31 cellular contexts compared by ENCODE assay signal in genomic region chr21:32073190-32073589, GRCh38.
"Had no signal": no experiment of that assay in that cellular context is flagged by ENCODE, and none has a peak within 500 bp of the region (broad histone marks: within the 10 kb centered on the region; RNA-seq: fewer than 3 reads in every experiment).

No MANE protein-coding gene starts in this region.

- H3K4me3 ChIP-seq: ovary, psoas muscle, skin epidermis, smooth muscle cell, spleen, suprapubic skin, testis, tibial artery, transverse colon, upper lobe of left lung, vagina had no signal

- H3K27ac ChIP-seq: ovary, parathyroid adenoma, psoas muscle, skin epidermis, spleen, suprapubic skin, testis, tibial artery, transverse colon, upper lobe of left lung, vagina had no signal

- H2AFZ ChIP-seq: parathyroid adenoma had no signal

- H3K27me3 ChIP-seq: ovary, spleen, suprapubic skin, testis, transverse colon, upper lobe of left lung, vagina had no signal

- H3K4me2 ChIP-seq: smooth muscle cell had no signal

- H3K4me1 ChIP-seq: parathyroid adenoma, psoas muscle, spleen, suprapubic skin, tibial artery, transverse colon, upper lobe of left lung, vagina had no signal

- FAIRE-seq: urothelium cell line had no signal

- ATAC-seq: naive thymus-derived CD8-positive, alpha-beta T cell; natural killer cell treated with Interleukin-12 subunit alpha and Interleukin-12 subunit beta and Interleukin-15 and Interleukin-18, amount 100 ng/mL, for 72 hours; psoas muscle; right cardiac atrium; sciatic nerve; stimulated activated memory B cell treated with anti-CD40 and anti-IgM and Interleukin-4, amounts not matched to agents 10 μg/mL and 1 μg/mL and 100 μg/mL, for 72 hours; stimulated activated naive CD8-positive, alpha-beta T cell treated with anti-CD3 and anti-CD28 coated beads, Interleukin-15, amount 100 ng/mL, for 72 hours; stimulated activated naive CD8-positive, alpha-beta T cell treated with anti-CD3 and anti-CD28 coated beads, Interleukin-15, Interleukin-2, amounts not matched to agents 100 U/mL and 50 U/mL, for 24 hours had no signal

- H3K36me3 Mint-ChIP-seq: natural killer cell treated with Interleukin-12 subunit alpha and Interleukin-12 subunit beta and Interleukin-15 and Interleukin-18, amount 100 ng/mL, for 72 hours; stimulated activated memory B cell treated with anti-CD40 and anti-IgM and Interleukin-4, amounts not matched to agents 10 μg/mL and 1 μg/mL and 100 μg/mL, for 72 hours had no signal

- H3K27me3 Mint-ChIP-seq: stimulated activated memory B cell treated with anti-CD40 and anti-IgM and Interleukin-4, amounts not matched to agents 10 μg/mL and 1 μg/mL and 100 μg/mL, for 72 hours; stimulated activated naive CD8-positive, alpha-beta T cell treated with anti-CD3 and anti-CD28 coated beads, Interleukin-15, amount 100 ng/mL, for 72 hours had no signal

- H3K4me3 Mint-ChIP-seq: naive thymus-derived CD8-positive, alpha-beta T cell; natural killer cell treated with Interleukin-12 subunit alpha and Interleukin-12 subunit beta and Interleukin-15 and Interleukin-18, amount 100 ng/mL, for 72 hours; nephron progenitor cell; neural crest cell; stimulated activated memory B cell treated with anti-CD40 and anti-IgM and Interleukin-4, amounts not matched to agents 10 μg/mL and 1 μg/mL and 100 μg/mL, for 72 hours; stimulated activated naive CD8-positive, alpha-beta T cell treated with anti-CD3 and anti-CD28 coated beads, Interleukin-15, amount 100 ng/mL, for 72 hours had no signal

- DNase-seq: naive thymus-derived CD8-positive, alpha-beta T cell; nephron progenitor cell; occipital lobe; ovary; psoas muscle; right cardiac atrium; spleen; stimulated activated CD4-positive, alpha-beta T cell treated with anti-CD3 and anti-CD28 coated beads, Interleukin-12 subunit alpha, Interleukin-12 subunit beta, amount 100 ng/mL, for 4 hours; stimulated activated CD4-positive, alpha-beta T cell treated with anti-CD3 and anti-CD28 coated beads, Interleukin-1b, Interleukin-23, amount 100 ng/mL, for 48 hours; stimulated activated CD4-positive, alpha-beta T cell treated with anti-CD3 and anti-CD28 coated beads, Interleukin-4, amount 100 ng/mL, for 1 hour; stimulated activated CD4-positive, alpha-beta T cell treated with anti-CD3 and anti-CD28 coated beads, Interleukin-4, amount 100 ng/mL, for 4 hours; stimulated activated CD8-positive, alpha-beta memory T cell treated with anti-CD3 and anti-CD28 coated beads, Interleukin-4, amount 100 ng/mL, for 48 hours; stimulated activated naive CD4-positive, alpha-beta T cell; stimulated activated naive CD8-positive, alpha-beta T cell treated with anti-CD3 and anti-CD28 coated beads, Interleukin-15, amount 100 ng/mL, for 72 hours; stimulated activated naive CD8-positive, alpha-beta T cell treated with anti-CD3 and anti-CD28 coated beads, Interleukin-15, Interleukin-2, amounts not matched to agents 100 U/mL and 50 U/mL, for 24 hours; substantia nigra; testis; tibial artery; transverse colon; upper lobe of left lung had no signal

- H3K9ac ChIP-seq: parathyroid adenoma had no signal

- H3K79me2 ChIP-seq: parathyroid adenoma had no signal

- H3K27ac Mint-ChIP-seq: natural killer cell treated with Interleukin-12 subunit alpha and Interleukin-12 subunit beta and Interleukin-15 and Interleukin-18, amount 100 ng/mL, for 72 hours; nephron progenitor cell; progenitor cell of endocrine pancreas; stimulated activated memory B cell treated with anti-CD40 and anti-IgM and Interleukin-4, amounts not matched to agents 10 μg/mL and 1 μg/mL and 100 μg/mL, for 72 hours; stimulated activated naive CD8-positive, alpha-beta T cell treated with anti-CD3 and anti-CD28 coated beads, Interleukin-15, amount 100 ng/mL, for 72 hours had no signal

- H3K9me3 ChIP-seq: ovary, psoas muscle, spleen, suprapubic skin, testis, tibial artery, transverse colon, upper lobe of left lung, vagina had no signal

- H3K4me1 Mint-ChIP-seq: naive thymus-derived CD8-positive, alpha-beta T cell; stimulated activated memory B cell treated with anti-CD40 and anti-IgM and Interleukin-4, amounts not matched to agents 10 μg/mL and 1 μg/mL and 100 μg/mL, for 72 hours; stimulated activated naive CD8-positive, alpha-beta T cell treated with anti-CD3 and anti-CD28 coated beads, Interleukin-15, amount 100 ng/mL, for 72 hours had no signal

- H3K36me3 ChIP-seq: ovary, spleen, suprapubic skin, tibial artery, transverse colon, upper lobe of left lung, vagina had no signal

- H3K9me3 Mint-ChIP-seq: natural killer cell treated with Interleukin-12 subunit alpha and Interleukin-12 subunit beta and Interleukin-15 and Interleukin-18, amount 100 ng/mL, for 72 hours; nephron progenitor cell; neural crest cell; stimulated activated naive CD8-positive, alpha-beta T cell treated with anti-CD3 and anti-CD28 coated beads, Interleukin-15, amount 100 ng/mL, for 72 hours had no signal
